Comparison of ENCODE assay signal across 9 cellular contexts in genomic region chrX:131747173-131747572, GRCh38.
DNase-seq lines count a peak whose midpoint lies in the region; ATAC-seq and TF ChIP-seq lines count a peak whose summit lies in the region.
"Had no signal": no experiment of that assay in that cellular context is flagged by ENCODE, and none has a peak within 500 bp of the region (broad histone marks: within the 10 kb centered on the region; RNA-seq: fewer than 3 reads in every experiment).

No MANE protein-coding gene starts in this region.

- H3K27me3 ChIP-seq in heart left ventricle (no peaks in the 10 kb centered on the region), breast epithelium (no peaks in the 10 kb centered on the region), testis (no peaks in the 10 kb centered on the region)

- H3K27ac ChIP-seq in heart left ventricle = peak overlapping the region in 10 of 12 donors; percentile 22 to 92 (median 68)
- H3K27ac ChIP-seq in breast epithelium = peak overlapping the region; percentile 86 to 88
- no peak overlapping the region for H3K27ac ChIP-seq in testis

- TF ChIP-seq POLR2A in heart left ventricle (IDR thresholded peaks at IDR 0.05) (no peak), breast epithelium (IDR thresholded peaks at IDR 0.05) (no peak), testis (IDR thresholded peaks at IDR 0.05) (no peak)

- TF ChIP-seq CTCF in heart left ventricle (IDR thresholded peaks at IDR 0.05) (peak in 5 of 12 donors; percentile 19 to 49 (median 38)), breast epithelium (IDR thresholded peaks at IDR 0.05) (peak in 1 of 3 donors; percentile 47), retinal pigment epithelial cell (conservative IDR thresholded peaks at IDR 0.05; ENCODE audit: low read depth, low read length) (peak; percentile 37), testis (IDR thresholded peaks at IDR 0.05) (no peak)

- ATAC-seq in heart left ventricle (peak in 2 of 4 donors; percentile 94 to 95), left ventricle myocardium superior (no peak)
- ATAC-seq: naive thymus-derived CD8-positive, alpha-beta T cell had no signal

- H3K4me1 ChIP-seq in heart left ventricle = peaks cover 0 to 7% (median 0%) of the 10 kb centered on the region in 12 donors
- H3K4me1 ChIP-seq in breast epithelium = no peaks in the 10 kb centered on the region
- H3K4me1 ChIP-seq in testis = no peaks in the 10 kb centered on the region

- H3K4me3 ChIP-seq in heart left ventricle (peak overlapping the region in 8 of 12 donors; percentile 12 to 66 (median 40)), breast epithelium (peak overlapping the region in 2 of 3 donors; percentile 54 to 71), retinal pigment epithelial cell (ENCODE audit: low read length) (peak overlapping the region; percentile 61), testis (no peak overlapping the region)

- H3K9me3 ChIP-seq in heart left ventricle = no peaks in the 10 kb centered on the region
- H3K9me3 ChIP-seq in breast epithelium = no peaks in the 10 kb centered on the region
- no peaks in the 10 kb centered on the region for H3K9me3 ChIP-seq in testis

- intact Hi-C loops in heart left ventricle (cut with DNase I) = loop anchor here in 2 of 10 donors (2.0 to 10.0 kb wide), 2 partner anchors 46 to 798 kb away; no protein-coding TSS in a partner anchor
- intact Hi-C loops in left ventricle myocardium superior (cut with micrococcal nuclease) = no loop called here
- intact Hi-C loops in breast epithelium (cut with DNase I; ENCODE audit: low total_unique reads) = no loop called here
- intact Hi-C loops in testis (cut with DNase I; ENCODE audit: low total_unique reads) = no loop called here

- H3K36me3 ChIP-seq in heart left ventricle (no peaks in the 10 kb centered on the region), breast epithelium (no peaks in the 10 kb centered on the region), testis (ENCODE audit: low read depth, missing control alignments) (no peaks in the 10 kb centered on the region)

- peak in 3 of 5 donors; percentile 15 to 81 (median 76) for DNase-seq in heart left ventricle
- no peak for DNase-seq in left ventricle myocardium superior
- peak; percentile 78 for DNase-seq in NCI-H1417 treated with DMSO at 0.1 percent for 48 hours (lab: John Stamatoyannopoulos, UW)
- DNase-seq in breast epithelium (ENCODE audit: low spot score in 2 of 2) = peak in 1 of 2 donors; percentile 79
- peak; percentile 39 for DNase-seq in retinal pigment epithelial cell (ENCODE audit: low read depth)
- no peak for DNase-seq in testis
- DNase-seq in GM19238 (ENCODE audit: insufficient read length, low spot score) = no peak
- no peak for DNase-seq in pons (ENCODE audit: low spot score)

- WGBS in heart left ventricle, 4 donors = 55 to 90% (median 69%) methylated on average over 9 of the region's 9 CpGs
- WGBS in testis, 2 donors = 62 to 75% methylated on average over 9 of the region's 9 CpGs

Comparison
In these comparisons a context has a peak if more than half of its experiments do, and no peak if none do; other contexts are left out.
1. DNase-seq: peak in heart left ventricle (3 of 5), NCI-H1417 treated with DMSO at 0.1 percent for 48 hours (single experiment) and retinal pigment epithelial cell (single experiment); none in left ventricle myocardium superior (single experiment), testis (single experiment), GM19238 (single experiment) and pons (single experiment).
2. H3K27ac ChIP-seq: peak in heart left ventricle (10 of 12) and breast epithelium (2 of 2); none in testis (0 of 2).
3. H3K4me3 ChIP-seq: peak in heart left ventricle (8 of 12), breast epithelium (2 of 3) and retinal pigment epithelial cell (single experiment); none in testis (0 of 2).